Comparison of ENCODE assay signal across 1 cellular context in the genomic region with DNA sequence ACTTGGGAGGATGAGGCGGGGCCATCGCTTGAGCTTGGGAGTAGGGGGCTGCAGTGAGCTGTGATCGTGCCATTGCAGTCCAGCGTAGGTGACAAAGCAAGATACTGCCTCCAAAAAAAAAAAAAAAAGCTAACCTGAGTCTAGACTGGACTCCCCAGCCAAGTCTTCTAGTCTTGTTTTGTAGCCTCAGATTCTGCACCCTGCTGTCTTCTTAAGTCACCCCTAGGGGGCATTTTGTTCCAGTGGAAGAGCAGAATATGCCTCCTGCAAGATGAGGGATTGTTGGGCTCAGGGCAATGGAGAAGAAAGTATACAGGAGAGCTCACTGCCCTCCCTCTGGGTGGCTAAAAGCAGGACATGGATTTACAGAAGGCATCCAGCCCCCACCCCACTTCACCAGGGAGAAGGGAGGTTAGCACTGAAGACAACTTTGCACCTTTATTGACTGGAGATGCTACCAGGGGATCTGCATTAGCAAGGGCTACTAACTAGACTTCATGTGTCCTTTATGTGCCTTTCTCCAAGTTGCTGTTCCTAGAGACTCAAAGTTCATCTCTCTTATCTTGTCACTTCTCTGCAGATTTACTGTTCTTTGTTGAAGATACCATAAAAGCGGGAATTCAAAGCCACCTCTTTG.
TF ChIP-seq lines count a peak whose summit lies in the region.

No MANE protein-coding gene starts in this region.

TF ChIP-seq in K562, 482 proteins besides CTCF, POLR2A, EP300 and RAD21 (continued from another document):
- TF ChIP-seq, protein P1, sequence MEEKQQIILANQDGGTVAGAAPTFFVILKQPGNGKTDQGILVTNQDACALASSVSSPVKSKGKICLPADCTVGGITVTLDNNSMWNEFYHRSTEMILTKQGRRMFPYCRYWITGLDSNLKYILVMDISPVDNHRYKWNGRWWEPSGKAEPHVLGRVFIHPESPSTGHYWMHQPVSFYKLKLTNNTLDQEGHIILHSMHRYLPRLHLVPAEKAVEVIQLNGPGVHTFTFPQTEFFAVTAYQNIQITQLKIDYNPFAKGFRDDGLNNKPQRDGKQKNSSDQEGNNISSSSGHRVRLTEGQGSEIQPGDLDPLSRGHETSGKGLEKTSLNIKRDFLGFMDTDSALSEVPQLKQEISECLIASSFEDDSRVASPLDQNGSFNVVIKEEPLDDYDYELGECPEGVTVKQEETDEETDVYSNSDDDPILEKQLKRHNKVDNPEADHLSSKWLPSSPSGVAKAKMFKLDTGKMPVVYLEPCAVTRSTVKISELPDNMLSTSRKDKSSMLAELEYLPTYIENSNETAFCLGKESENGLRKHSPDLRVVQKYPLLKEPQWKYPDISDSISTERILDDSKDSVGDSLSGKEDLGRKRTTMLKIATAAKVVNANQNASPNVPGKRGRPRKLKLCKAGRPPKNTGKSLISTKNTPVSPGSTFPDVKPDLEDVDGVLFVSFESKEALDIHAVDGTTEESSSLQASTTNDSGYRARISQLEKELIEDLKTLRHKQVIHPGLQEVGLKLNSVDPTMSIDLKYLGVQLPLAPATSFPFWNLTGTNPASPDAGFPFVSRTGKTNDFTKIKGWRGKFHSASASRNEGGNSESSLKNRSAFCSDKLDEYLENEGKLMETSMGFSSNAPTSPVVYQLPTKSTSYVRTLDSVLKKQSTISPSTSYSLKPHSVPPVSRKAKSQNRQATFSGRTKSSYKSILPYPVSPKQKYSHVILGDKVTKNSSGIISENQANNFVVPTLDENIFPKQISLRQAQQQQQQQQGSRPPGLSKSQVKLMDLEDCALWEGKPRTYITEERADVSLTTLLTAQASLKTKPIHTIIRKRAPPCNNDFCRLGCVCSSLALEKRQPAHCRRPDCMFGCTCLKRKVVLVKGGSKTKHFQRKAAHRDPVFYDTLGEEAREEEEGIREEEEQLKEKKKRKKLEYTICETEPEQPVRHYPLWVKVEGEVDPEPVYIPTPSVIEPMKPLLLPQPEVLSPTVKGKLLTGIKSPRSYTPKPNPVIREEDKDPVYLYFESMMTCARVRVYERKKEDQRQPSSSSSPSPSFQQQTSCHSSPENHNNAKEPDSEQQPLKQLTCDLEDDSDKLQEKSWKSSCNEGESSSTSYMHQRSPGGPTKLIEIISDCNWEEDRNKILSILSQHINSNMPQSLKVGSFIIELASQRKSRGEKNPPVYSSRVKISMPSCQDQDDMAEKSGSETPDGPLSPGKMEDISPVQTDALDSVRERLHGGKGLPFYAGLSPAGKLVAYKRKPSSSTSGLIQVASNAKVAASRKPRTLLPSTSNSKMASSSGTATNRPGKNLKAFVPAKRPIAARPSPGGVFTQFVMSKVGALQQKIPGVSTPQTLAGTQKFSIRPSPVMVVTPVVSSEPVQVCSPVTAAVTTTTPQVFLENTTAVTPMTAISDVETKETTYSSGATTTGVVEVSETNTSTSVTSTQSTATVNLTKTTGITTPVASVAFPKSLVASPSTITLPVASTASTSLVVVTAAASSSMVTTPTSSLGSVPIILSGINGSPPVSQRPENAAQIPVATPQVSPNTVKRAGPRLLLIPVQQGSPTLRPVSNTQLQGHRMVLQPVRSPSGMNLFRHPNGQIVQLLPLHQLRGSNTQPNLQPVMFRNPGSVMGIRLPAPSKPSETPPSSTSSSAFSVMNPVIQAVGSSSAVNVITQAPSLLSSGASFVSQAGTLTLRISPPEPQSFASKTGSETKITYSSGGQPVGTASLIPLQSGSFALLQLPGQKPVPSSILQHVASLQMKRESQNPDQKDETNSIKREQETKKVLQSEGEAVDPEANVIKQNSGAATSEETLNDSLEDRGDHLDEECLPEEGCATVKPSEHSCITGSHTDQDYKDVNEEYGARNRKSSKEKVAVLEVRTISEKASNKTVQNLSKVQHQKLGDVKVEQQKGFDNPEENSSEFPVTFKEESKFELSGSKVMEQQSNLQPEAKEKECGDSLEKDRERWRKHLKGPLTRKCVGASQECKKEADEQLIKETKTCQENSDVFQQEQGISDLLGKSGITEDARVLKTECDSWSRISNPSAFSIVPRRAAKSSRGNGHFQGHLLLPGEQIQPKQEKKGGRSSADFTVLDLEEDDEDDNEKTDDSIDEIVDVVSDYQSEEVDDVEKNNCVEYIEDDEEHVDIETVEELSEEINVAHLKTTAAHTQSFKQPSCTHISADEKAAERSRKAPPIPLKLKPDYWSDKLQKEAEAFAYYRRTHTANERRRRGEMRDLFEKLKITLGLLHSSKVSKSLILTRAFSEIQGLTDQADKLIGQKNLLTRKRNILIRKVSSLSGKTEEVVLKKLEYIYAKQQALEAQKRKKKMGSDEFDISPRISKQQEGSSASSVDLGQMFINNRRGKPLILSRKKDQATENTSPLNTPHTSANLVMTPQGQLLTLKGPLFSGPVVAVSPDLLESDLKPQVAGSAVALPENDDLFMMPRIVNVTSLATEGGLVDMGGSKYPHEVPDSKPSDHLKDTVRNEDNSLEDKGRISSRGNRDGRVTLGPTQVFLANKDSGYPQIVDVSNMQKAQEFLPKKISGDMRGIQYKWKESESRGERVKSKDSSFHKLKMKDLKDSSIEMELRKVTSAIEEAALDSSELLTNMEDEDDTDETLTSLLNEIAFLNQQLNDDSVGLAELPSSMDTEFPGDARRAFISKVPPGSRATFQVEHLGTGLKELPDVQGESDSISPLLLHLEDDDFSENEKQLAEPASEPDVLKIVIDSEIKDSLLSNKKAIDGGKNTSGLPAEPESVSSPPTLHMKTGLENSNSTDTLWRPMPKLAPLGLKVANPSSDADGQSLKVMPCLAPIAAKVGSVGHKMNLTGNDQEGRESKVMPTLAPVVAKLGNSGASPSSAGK (IDR thresholded peaks at IDR 0.05), result no peak
- TF ChIP-seq RCOR1 (IDR thresholded peaks at IDR 0.05; ENCODE audit: borderline replicate concordance in 1 of 2, low read depth in 2 of 2, low read length in 2 of 2) (peak in 1 of 2 experiments; percentile 30; a peak in 1 of 4 replicates), CEBPG (CRISPR knock-in tag; IDR thresholded peaks at IDR 0.05) (no peak), CEBPG (tag; conservative IDR thresholded peaks at IDR 0.05 in 1 of 2, IDR thresholded peaks at IDR 0.05 in 1 of 2) (no peak), SMC3 (conservative IDR thresholded peaks at IDR 0.05; ENCODE audit: insufficient read depth, low read depth, low read length) (0 out of 2 replicates have a peak, but pooled peaks have one; percentile 53), NR2F6 (CRISPR knock-in tag; IDR thresholded peaks at IDR 0.05) (no peak), ZNF384 (IDR thresholded peaks at IDR 0.05; ENCODE audit: low read depth, low read length) (peak; percentile 81), JUND (IDR thresholded peaks at IDR 0.05; ENCODE audit: borderline replicate concordance, low read depth, low read length) (peak; percentile 57; the same call in 1 of the 2 replicates), JUND (tag; IDR thresholded peaks at IDR 0.05; ENCODE audit: borderline replicate concordance, low read depth, low read length) (no peak; the same call in 2 of the 3 replicates), MAZ (CRISPR knock-in tag; conservative IDR thresholded peaks at IDR 0.05 in 1 of 2, IDR thresholded peaks at IDR 0.05 in 1 of 2) (peak in 1 of 2 experiments; percentile 54; a peak in 2 of 4 replicates), DMBX1 (CRISPR knock-in tag; IDR thresholded peaks at IDR 0.05; ENCODE audit: borderline replicate concordance) (no peak), KAT2B (IDR thresholded peaks at IDR 0.05; ENCODE audit: low read depth, low read length) (no peak), SMAD4 (CRISPR knock-in tag; conservative IDR thresholded peaks at IDR 0.05) (0 out of 2 replicates have a peak, but pooled peaks have one; percentile 58)
- TF ChIP-seq, protein P2, sequence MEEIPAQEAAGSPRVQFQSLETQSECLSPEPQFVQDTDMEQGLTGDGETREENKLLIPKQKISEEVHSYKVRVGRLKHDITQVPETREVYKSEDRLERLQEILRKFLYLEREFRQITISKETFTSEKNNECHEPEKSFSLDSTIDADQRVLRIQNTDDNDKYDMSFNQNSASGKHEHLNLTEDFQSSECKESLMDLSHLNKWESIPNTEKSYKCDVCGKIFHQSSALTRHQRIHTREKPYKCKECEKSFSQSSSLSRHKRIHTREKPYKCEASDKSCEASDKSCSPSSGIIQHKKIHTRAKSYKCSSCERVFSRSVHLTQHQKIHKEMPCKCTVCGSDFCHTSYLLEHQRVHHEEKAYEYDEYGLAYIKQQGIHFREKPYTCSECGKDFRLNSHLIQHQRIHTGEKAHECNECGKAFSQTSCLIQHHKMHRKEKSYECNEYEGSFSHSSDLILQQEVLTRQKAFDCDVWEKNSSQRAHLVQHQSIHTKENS (CRISPR knock-in tag; IDR thresholded peaks at IDR 0.05), result no peak
- TF ChIP-seq, protein P3, sequence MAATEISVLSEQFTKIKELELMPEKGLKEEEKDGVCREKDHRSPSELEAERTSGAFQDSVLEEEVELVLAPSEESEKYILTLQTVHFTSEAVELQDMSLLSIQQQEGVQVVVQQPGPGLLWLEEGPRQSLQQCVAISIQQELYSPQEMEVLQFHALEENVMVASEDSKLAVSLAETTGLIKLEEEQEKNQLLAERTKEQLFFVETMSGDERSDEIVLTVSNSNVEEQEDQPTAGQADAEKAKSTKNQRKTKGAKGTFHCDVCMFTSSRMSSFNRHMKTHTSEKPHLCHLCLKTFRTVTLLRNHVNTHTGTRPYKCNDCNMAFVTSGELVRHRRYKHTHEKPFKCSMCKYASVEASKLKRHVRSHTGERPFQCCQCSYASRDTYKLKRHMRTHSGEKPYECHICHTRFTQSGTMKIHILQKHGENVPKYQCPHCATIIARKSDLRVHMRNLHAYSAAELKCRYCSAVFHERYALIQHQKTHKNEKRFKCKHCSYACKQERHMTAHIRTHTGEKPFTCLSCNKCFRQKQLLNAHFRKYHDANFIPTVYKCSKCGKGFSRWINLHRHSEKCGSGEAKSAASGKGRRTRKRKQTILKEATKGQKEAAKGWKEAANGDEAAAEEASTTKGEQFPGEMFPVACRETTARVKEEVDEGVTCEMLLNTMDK (IDR thresholded peaks at IDR 0.05; ENCODE audit: borderline replicate concordance, insufficient read depth, low read depth, low read length, poor library complexity, severe bottlenecking), result peak; percentile 60
- TF ChIP-seq, protein P4, sequence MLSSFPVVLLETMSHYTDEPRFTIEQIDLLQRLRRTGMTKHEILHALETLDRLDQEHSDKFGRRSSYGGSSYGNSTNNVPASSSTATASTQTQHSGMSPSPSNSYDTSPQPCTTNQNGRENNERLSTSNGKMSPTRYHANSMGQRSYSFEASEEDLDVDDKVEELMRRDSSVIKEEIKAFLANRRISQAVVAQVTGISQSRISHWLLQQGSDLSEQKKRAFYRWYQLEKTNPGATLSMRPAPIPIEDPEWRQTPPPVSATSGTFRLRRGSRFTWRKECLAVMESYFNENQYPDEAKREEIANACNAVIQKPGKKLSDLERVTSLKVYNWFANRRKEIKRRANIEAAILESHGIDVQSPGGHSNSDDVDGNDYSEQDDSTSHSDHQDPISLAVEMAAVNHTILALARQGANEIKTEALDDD (IDR thresholded peaks at IDR 0.05), result peak; percentile 69
